In the genomic region with DNA sequence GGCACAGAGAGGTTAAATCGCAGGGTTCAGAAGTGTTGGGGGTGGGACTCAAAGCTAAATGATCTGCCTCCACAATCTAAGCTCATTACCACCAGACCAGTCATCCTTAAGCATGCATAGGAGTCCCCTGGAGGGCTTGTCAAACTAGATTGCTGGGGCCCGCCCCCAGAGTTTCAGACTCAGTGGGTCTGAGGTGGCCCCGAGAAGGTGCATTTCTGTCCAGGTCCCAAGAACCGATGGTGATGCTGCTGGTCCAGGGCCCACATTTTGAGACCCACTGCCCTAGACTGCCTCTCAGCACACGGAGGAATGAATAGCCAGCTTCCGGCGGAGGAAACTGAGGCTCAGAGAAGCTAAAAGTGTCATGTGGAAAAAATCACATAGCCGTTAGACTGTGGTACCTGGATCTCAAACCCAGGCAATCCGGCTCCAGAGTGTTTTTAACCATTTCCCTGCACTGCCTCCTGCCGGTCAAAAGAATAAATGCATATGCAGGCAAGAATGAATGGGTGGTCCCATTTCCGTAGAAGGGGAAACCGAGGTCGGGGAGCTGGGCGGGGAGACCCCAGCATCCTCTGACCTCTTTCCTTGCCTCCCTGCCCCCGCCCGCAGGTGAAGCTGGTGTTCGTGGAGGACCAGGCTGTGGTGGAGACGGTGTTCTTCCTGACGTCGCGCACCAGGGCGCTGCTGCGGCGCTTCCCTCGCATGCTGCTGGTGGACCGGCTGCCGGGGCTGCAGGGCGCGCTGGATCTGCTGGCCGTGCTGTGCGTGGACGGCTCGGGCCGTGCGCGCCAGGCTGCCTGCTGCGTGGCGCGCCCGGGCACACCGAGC, we compare ENCODE assay signal across 9 cellular contexts. TPM values are rescaled to one million over a fixed set of nuclear protein-coding genes. Genes with fewer than 3 reads are reported as not detected.
DNase-seq lines count a peak whose midpoint lies in the region; ATAC-seq and TF ChIP-seq lines count a peak whose summit lies in the region.
"Had no signal": no experiment of that assay in that cellular context is flagged by ENCODE, and none has a peak within 500 bp of the region (broad histone marks: within the 10 kb centered on the region; RNA-seq: fewer than 3 reads in every experiment).

No MANE protein-coding gene starts in this region.

- H3K4me3 ChIP-seq in fibroblast of villous mesenchyme (ENCODE audit: low read depth, low read length): no peak overlapping the region

- no peak overlapping the region for H3K4me3 Mint-ChIP-seq in WTC11
- H3K4me3 Mint-ChIP-seq: activated naive CD4-positive, alpha-beta T cell treated with anti-CD3 and anti-CD28 coated beads, Interleukin-2, amount 50 U/mL, for 24 hours had no signal

- H3K4me1 Mint-ChIP-seq in WTC11: peaks cover 27% of the 10 kb centered on the region
- H3K4me1 Mint-ChIP-seq: activated naive CD4-positive, alpha-beta T cell treated with anti-CD3 and anti-CD28 coated beads, Interleukin-2, amount 50 U/mL, for 24 hours had no signal

- peaks cover 10% of the 10 kb centered on the region for H3K27me3 Mint-ChIP-seq in WTC11 (ENCODE audit: low read depth)
- H3K27me3 Mint-ChIP-seq: activated naive CD4-positive, alpha-beta T cell treated with anti-CD3 and anti-CD28 coated beads, Interleukin-2, amount 50 U/mL, for 24 hours had no signal

- peak; percentile 58 for TF ChIP-seq CTCF in WTC11 (IDR thresholded peaks at IDR 0.05)
- TF ChIP-seq CTCF in fibroblast of villous mesenchyme (IDR thresholded peaks at IDR 0.05; ENCODE audit: insufficient read depth, low read depth, low read length): peak; percentile 46

- CTCF ChIA-PET in WTC11 (lab: Charles Lee): interaction anchor here (0.7 to 2.0 kb wide), 9 partner anchors 9 to 181 kb away, joined by 3 to 42 read pairs (median 4); a partner anchor contains a TSS

- peak; percentile 48 for DNase-seq in stimulated activated CD4-positive, alpha-beta T cell treated with anti-CD3 and anti-CD28 coated beads, Interleukin-15, amount 100 ng/mL, for 24 hours
- DNase-seq in stimulated activated CD4-positive, alpha-beta T cell treated with anti-CD3 and anti-CD28 coated beads, Interleukin-4, amount 100 ng/mL, for 4 hours: no peak
- peak; percentile 56 for DNase-seq in WTC11 (ENCODE audit: low spot score)
- DNase-seq in fibroblast of villous mesenchyme (ENCODE audit: low read depth): no peak
- DNase-seq in HCEC 1CT: no peak

- no peak overlapping the region for H3K27ac Mint-ChIP-seq in WTC11
- H3K27ac Mint-ChIP-seq: activated naive CD4-positive, alpha-beta T cell treated with anti-CD3 and anti-CD28 coated beads, Interleukin-2, amount 50 U/mL, for 24 hours had no signal

- peaks cover 11% of the 10 kb centered on the region for H3K36me3 Mint-ChIP-seq in WTC11

- peaks cover 7% of the 10 kb centered on the region; the same call in 1 of the 2 replicates for H3K9me3 Mint-ChIP-seq in WTC11
- H3K9me3 Mint-ChIP-seq: activated naive CD4-positive, alpha-beta T cell treated with anti-CD3 and anti-CD28 coated beads, Interleukin-2, amount 50 U/mL, for 24 hours had no signal

- ATAC-seq in WTC11: no peak
- no peak for ATAC-seq in HG02884 (IDR thresholded peaks at IDR 0.05; ENCODE audit: unreplicated experiment)
- no peak for ATAC-seq in GM21619 (IDR thresholded peaks at IDR 0.05; ENCODE audit: unreplicated experiment)
- ATAC-seq in GM21717 (IDR thresholded peaks at IDR 0.05; ENCODE audit: unreplicated experiment): no peak

- POLR2A ChIA-PET in WTC11 (lab: Charles Lee): interaction anchor here (0.6 kb wide), 1 partner anchor 79 kb away, joined by 3 read pairs; no protein-coding TSS in a partner anchor

TF ChIP-seq in WTC11, 78 proteins besides CTCF, POLR2A, EP300 and RAD21:
- TF ChIP-seq, protein P1, sequence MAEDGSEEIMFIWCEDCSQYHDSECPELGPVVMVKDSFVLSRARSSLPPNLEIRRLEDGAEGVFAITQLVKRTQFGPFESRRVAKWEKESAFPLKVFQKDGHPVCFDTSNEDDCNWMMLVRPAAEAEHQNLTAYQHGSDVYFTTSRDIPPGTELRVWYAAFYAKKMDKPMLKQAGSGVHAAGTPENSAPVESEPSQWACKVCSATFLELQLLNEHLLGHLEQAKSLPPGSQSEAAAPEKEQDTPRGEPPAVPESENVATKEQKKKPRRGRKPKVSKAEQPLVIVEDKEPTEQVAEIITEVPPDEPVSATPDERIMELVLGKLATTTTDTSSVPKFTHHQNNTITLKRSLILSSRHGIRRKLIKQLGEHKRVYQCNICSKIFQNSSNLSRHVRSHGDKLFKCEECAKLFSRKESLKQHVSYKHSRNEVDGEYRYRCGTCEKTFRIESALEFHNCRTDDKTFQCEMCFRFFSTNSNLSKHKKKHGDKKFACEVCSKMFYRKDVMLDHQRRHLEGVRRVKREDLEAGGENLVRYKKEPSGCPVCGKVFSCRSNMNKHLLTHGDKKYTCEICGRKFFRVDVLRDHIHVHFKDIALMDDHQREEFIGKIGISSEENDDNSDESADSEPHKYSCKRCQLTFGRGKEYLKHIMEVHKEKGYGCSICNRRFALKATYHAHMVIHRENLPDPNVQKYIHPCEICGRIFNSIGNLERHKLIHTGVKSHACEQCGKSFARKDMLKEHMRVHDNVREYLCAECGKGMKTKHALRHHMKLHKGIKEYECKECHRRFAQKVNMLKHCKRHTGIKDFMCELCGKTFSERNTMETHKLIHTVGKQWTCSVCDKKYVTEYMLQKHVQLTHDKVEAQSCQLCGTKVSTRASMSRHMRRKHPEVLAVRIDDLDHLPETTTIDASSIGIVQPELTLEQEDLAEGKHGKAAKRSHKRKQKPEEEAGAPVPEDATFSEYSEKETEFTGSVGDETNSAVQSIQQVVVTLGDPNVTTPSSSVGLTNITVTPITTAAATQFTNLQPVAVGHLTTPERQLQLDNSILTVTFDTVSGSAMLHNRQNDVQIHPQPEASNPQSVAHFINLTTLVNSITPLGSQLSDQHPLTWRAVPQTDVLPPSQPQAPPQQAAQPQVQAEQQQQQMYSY (CRISPR knock-in tag; IDR thresholded peaks at IDR 0.05): no peak
- TF ChIP-seq, protein P2, sequence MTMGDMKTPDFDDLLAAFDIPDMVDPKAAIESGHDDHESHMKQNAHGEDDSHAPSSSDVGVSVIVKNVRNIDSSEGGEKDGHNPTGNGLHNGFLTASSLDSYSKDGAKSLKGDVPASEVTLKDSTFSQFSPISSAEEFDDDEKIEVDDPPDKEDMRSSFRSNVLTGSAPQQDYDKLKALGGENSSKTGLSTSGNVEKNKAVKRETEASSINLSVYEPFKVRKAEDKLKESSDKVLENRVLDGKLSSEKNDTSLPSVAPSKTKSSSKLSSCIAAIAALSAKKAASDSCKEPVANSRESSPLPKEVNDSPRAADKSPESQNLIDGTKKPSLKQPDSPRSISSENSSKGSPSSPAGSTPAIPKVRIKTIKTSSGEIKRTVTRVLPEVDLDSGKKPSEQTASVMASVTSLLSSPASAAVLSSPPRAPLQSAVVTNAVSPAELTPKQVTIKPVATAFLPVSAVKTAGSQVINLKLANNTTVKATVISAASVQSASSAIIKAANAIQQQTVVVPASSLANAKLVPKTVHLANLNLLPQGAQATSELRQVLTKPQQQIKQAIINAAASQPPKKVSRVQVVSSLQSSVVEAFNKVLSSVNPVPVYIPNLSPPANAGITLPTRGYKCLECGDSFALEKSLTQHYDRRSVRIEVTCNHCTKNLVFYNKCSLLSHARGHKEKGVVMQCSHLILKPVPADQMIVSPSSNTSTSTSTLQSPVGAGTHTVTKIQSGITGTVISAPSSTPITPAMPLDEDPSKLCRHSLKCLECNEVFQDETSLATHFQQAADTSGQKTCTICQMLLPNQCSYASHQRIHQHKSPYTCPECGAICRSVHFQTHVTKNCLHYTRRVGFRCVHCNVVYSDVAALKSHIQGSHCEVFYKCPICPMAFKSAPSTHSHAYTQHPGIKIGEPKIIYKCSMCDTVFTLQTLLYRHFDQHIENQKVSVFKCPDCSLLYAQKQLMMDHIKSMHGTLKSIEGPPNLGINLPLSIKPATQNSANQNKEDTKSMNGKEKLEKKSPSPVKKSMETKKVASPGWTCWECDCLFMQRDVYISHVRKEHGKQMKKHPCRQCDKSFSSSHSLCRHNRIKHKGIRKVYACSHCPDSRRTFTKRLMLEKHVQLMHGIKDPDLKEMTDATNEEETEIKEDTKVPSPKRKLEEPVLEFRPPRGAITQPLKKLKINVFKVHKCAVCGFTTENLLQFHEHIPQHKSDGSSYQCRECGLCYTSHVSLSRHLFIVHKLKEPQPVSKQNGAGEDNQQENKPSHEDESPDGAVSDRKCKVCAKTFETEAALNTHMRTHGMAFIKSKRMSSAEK (CRISPR knock-in tag; IDR thresholded peaks at IDR 0.05; ENCODE audit: borderline replicate concordance): 0 out of 2 replicates have a peak, but pooled peaks have one; percentile 27
- TF ChIP-seq, protein P3, sequence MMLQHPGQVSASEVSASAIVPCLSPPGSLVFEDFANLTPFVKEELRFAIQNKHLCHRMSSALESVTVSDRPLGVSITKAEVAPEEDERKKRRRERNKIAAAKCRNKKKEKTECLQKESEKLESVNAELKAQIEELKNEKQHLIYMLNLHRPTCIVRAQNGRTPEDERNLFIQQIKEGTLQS (CRISPR knock-in tag; conservative IDR thresholded peaks at IDR 0.05): no peak
- TF ChIP-seq SMAD4 (CRISPR knock-in tag; IDR thresholded peaks at IDR 0.05) (no peak), TEAD4 (CRISPR knock-in tag; IDR thresholded peaks at IDR 0.05) (no peak), ZBTB21 (CRISPR knock-in tag; IDR thresholded peaks at IDR 0.05; ENCODE audit: borderline replicate concordance) (no peak), ESRRA (CRISPR knock-in tag; IDR thresholded peaks at IDR 0.05; ENCODE audit: borderline replicate concordance) (no peak)
- TF ChIP-seq, protein P4, sequence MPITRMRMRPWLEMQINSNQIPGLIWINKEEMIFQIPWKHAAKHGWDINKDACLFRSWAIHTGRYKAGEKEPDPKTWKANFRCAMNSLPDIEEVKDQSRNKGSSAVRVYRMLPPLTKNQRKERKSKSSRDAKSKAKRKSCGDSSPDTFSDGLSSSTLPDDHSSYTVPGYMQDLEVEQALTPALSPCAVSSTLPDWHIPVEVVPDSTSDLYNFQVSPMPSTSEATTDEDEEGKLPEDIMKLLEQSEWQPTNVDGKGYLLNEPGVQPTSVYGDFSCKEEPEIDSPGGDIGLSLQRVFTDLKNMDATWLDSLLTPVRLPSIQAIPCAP (CRISPR knock-in tag; IDR thresholded peaks at IDR 0.05): no peak

RNA-seq across cellular contexts. Expression of a gene that starts 23.8 kb away (rescaled TPM):
- 12.8 to 15.9 TPM (median 15.7 TPM) in 3 replicates for total RNA-seq in WTC11 (2021)
- 2.2 and 2.9 TPM in 2 replicates for total RNA-seq in fibroblast of villous mesenchyme

RNA-seq across cellular contexts. Expression of a gene that starts 24.1 kb away (rescaled TPM):
- 99.8 to 119 TPM (median 102 TPM) in 3 replicates for total RNA-seq in WTC11 (2021)
- total RNA-seq in fibroblast of villous mesenchyme: 10.4 and 21.3 TPM in 2 replicates

Comparison
In these comparisons a context has a peak if more than half of its experiments do, and no peak if none do; other contexts are left out.
1. DNase-seq: peak in stimulated activated CD4-positive, alpha-beta T cell treated with anti-CD3 and anti-CD28 coated beads, Interleukin-15, amount 100 ng/mL, for 24 hours (single experiment) and WTC11 (single experiment); none in stimulated activated CD4-positive, alpha-beta T cell treated with anti-CD3 and anti-CD28 coated beads, Interleukin-4, amount 100 ng/mL, for 4 hours (0 of 2), fibroblast of villous mesenchyme (single experiment) and HCEC 1CT (single experiment).